In the genomic region with DNA sequence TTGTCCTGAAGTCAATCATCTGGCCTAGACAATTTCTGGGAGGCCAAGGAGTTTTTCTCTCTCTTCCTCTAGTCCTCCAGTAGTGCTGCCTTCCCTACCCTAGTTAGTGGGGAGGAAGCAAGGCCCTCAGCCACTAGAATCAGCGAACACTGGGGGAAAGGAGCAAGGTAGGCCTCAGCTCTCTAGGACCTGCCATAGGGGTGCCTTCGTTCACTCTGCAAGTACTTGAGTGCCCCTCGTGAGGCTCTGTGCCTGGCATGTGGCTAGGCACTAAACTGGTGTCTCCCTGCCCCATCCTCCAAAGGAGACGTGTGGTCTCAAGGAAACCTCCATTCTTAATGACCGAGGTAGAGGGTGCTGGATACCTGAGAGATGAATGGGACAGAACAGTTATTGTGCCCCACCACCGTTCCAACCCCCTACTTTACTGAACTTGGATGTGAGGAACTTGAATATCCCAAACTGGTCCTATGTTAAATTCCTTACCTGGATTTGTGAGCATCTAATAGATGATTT, we compare ENCODE assay signal across 9 cellular contexts. TPM values are rescaled to one million over a fixed set of nuclear protein-coding genes. Genes with fewer than 3 reads are reported as not detected.
DNase-seq lines count a peak whose midpoint lies in the region; ATAC-seq and TF ChIP-seq lines count a peak whose summit lies in the region.
"Had no signal": no experiment of that assay in that cellular context is flagged by ENCODE, and none has a peak within 500 bp of the region (broad histone marks: within the 10 kb centered on the region; RNA-seq: fewer than 3 reads in every experiment).

No MANE protein-coding gene starts in this region.

- no peak for TF ChIP-seq CTCF in esophagus squamous epithelium (IDR thresholded peaks at IDR 0.05)

- peaks cover 5 to 69% (median 41%) of the 10 kb centered on the region in 3 donors for H3K4me1 ChIP-seq in esophagus squamous epithelium

- no peaks in the 10 kb centered on the region for H3K27me3 ChIP-seq in esophagus squamous epithelium

- H3K4me3 Mint-ChIP-seq in T-helper 17 cell = peak overlapping the region; percentile 97

- intact Hi-C loops in esophagus squamous epithelium (cut with DNase I) = no loop called here

- peak overlapping the region; percentile 90 to 92 (median 90) for H3K27ac ChIP-seq in esophagus squamous epithelium
- H3K27ac ChIP-seq in substantia nigra (ENCODE audit: low read depth, low read length, poor library complexity, severe bottlenecking) = peak overlapping the region; percentile 32
- no peak overlapping the region for H3K27ac ChIP-seq in caudate nucleus (ENCODE audit: low read depth, low read length)

- H3K4me1 Mint-ChIP-seq in T-helper 17 cell = peaks cover 48% of the 10 kb centered on the region

- H3K4me3 ChIP-seq in esophagus squamous epithelium = peak overlapping the region; percentile 42 to 67 (median 58)

- DNase-seq in activated CD8-positive, alpha-beta memory T cell treated with anti-CD3 and anti-CD28 coated beads for 24 hours = peak; percentile 71
- no peak for DNase-seq in activated CD8-positive, alpha-beta memory T cell treated with anti-CD3 and anti-CD28 coated beads, Interleukin-2, amount 50 U/mL, for 48 hours
- DNase-seq in T-helper 17 cell (no peak), esophagus squamous epithelium (lab: John Stamatoyannopoulos, UW) (no peak), substantia nigra (lab: John Stamatoyannopoulos, UW) (no peak), NCI-H345 (lab: John Stamatoyannopoulos, UW) (no peak), DMS53 (lab: John Stamatoyannopoulos, UW) (no peak), caudate nucleus (lab: John Stamatoyannopoulos, UW) (no peak)

- H3K36me3 ChIP-seq in esophagus squamous epithelium = peaks cover 0 to 29% (median 0%) of the 10 kb centered on the region in 3 donors

- no peak for TF ChIP-seq POLR2A in esophagus squamous epithelium (IDR thresholded peaks at IDR 0.05)

- H3K9me3 ChIP-seq in T-helper 17 cell (ENCODE audit: control insufficient read depth, low read length, poor library complexity, severe bottlenecking) (no peaks in the 10 kb centered on the region), esophagus squamous epithelium (no peaks in the 10 kb centered on the region)

- no peaks in the 10 kb centered on the region for H3K27me3 Mint-ChIP-seq in T-helper 17 cell

- H3K27ac Mint-ChIP-seq in T-helper 17 cell = peak overlapping the region; percentile 98

- H3K36me3 Mint-ChIP-seq in T-helper 17 cell (ENCODE audit: low read depth) = peaks cover 9% of the 10 kb centered on the region

- no peak for ATAC-seq in T-helper 17 cell
- ATAC-seq: Panc1 had no signal

- 37 to 39% methylated on average over 2 to 5 of the region's 6 CpGs for WGBS in esophagus squamous epithelium, 2 donors

RNA-seq across cellular contexts. Expression of a gene that starts 1.1 kb away (rescaled TPM):
- 100 to 1,000 TPM; 193 to 206 TPM for total RNA-seq in T-helper 17 cell
- 10 to 100 TPM; 20.5 to 38.0 (median 25.2) TPM for total RNA-seq in esophagus squamous epithelium

RNA-seq across cellular contexts. Expression of a gene that starts 39.1 kb away (rescaled TPM):
- total RNA-seq in T-helper 17 cell = 10 to 100 TPM; 50.0 to 60.8 TPM
- 10 to 100 TPM; 10.1 to 25.0 (median 10.9) TPM for total RNA-seq in esophagus squamous epithelium

RNA-seq across cellular contexts. Expression of a gene that starts 43.7 kb away (rescaled TPM):
- total RNA-seq in T-helper 17 cell (10 to 100 TPM; 25.0 to 29.9 TPM), esophagus squamous epithelium (10 to 100 TPM; 17.0 to 42.8 (median 28.2) TPM)

Comparison
In these comparisons a context has a peak if more than half of its experiments do, and no peak if none do; other contexts are left out.
1. RNA of a gene that starts 1.1 kb away (total RNA-seq): 193 to 206 TPM in T-helper 17 cell; 20.5 to 38.0 TPM in esophagus squamous epithelium; every median in the first group is over 4 times any median in the second.